Comparison of ENCODE assay signal across 8 cellular contexts in the genomic region with DNA sequence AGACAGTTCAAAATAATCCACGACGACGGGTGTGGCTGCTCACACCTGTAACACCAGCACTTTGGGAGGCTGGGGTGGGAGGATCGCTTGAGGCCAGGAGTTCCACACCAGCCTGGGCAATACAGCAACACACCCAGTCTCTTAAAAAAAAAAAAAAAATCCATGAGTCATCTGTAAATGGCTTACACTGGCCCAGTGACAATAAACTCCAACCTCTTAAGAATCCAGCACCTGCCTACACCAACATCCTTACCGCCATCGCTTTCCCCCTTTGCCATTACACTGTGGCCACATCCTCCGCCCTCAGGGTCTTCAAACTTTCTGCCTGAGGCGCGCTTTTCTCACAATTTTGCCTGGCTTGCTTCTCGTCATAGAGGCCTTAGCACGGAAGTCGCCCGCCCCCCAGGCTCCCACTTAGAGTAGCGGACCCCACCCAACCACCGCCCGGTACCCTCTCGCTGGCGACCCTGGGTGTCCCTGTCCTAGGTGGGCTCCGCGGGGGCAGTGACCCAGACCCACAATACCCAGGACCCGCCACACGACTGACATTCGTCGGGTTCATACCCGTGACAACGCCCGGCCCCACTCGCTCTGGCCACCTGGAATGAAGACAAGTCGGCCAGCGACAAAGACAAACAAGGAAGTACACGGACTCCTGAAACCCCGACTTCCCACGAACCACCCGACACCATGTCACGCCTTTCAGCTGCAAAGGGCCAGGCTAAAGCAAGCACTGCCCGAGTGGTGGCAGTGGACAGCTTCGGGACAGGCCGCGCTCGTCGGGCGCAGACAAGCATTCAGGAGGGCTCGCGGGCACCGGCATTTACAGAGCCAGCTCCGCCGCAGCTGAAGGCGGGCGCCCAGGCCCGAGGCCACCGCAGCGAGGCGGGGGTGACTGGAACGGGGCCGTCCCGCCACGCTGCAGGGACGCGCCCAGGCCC. TPM values are rescaled to one million over a fixed set of nuclear protein-coding genes. Genes with fewer than 3 reads are reported as not detected.
A peak's percentile ranks its signal among the peaks of the same experiment; 100 is the strongest.
DNase-seq lines count a peak whose midpoint lies in the region; TF ChIP-seq lines count a peak whose summit lies in the region.

No MANE protein-coding gene starts in this region.

- H3K27ac ChIP-seq in MM.1S (ENCODE audit: low read length): no peak overlapping the region

- peaks cover 31% of the 10 kb centered on the region for H3K4me1 Mint-ChIP-seq in activated T-helper 2 cell treated with anti-CD3 and anti-CD28 coated beads, Interferon-gamma antibody, Interleukin-2, Interleukin-4, amounts not matched to agents 10 μg/mL and 5 μg/mL and 100 μg/mL, durations not matched to agents 14 hours and 24 hours and 36 hours (ENCODE audit: low read depth)

- peak overlapping the region; percentile 52; the same call in 1 of the 2 replicates for H3K4me2 ChIP-seq in MM.1S (ENCODE audit: low read depth, low read length)

- peak overlapping the region; percentile 90 for H3K27ac Mint-ChIP-seq in activated T-helper 2 cell treated with anti-CD3 and anti-CD28 coated beads, Interferon-gamma antibody, Interleukin-2, Interleukin-4, amounts not matched to agents 10 μg/mL and 5 μg/mL and 100 μg/mL, durations not matched to agents 14 hours and 24 hours and 36 hours

- peak overlapping the region; percentile 60 for H3K9ac ChIP-seq in MM.1S (ENCODE audit: low read length)

- no peaks in the 10 kb centered on the region for H3K27me3 ChIP-seq in MM.1S (replicated peaks; ENCODE audit: insufficient read depth, low read length)

- H3K9me2 ChIP-seq in MM.1S (replicated peaks; ENCODE audit: insufficient read depth, low read length): no peaks in the 10 kb centered on the region

- no peaks in the 10 kb centered on the region for H3K27me3 Mint-ChIP-seq in activated T-helper 2 cell treated with anti-CD3 and anti-CD28 coated beads, Interferon-gamma antibody, Interleukin-2, Interleukin-4, amounts not matched to agents 10 μg/mL and 5 μg/mL and 100 μg/mL, durations not matched to agents 14 hours and 24 hours and 36 hours (ENCODE audit: low read depth)

- no peaks in the 10 kb centered on the region for H4K20me1 ChIP-seq in MM.1S (ENCODE audit: insufficient read depth, low read length)

- H3K9me3 Mint-ChIP-seq in activated T-helper 2 cell treated with anti-CD3 and anti-CD28 coated beads, Interferon-gamma antibody, Interleukin-2, Interleukin-4, amounts not matched to agents 10 μg/mL and 5 μg/mL and 100 μg/mL, durations not matched to agents 14 hours and 24 hours and 36 hours: no peaks in the 10 kb centered on the region

- no peaks in the 10 kb centered on the region for H3K4me1 ChIP-seq in MM.1S (ENCODE audit: low read length)

- no peak overlapping the region for H2AFZ ChIP-seq in MM.1S (ENCODE audit: low read length)

- H3K4me3 Mint-ChIP-seq in activated T-helper 2 cell treated with anti-CD3 and anti-CD28 coated beads, Interferon-gamma antibody, Interleukin-2, Interleukin-4, amounts not matched to agents 10 μg/mL and 5 μg/mL and 100 μg/mL, durations not matched to agents 14 hours and 24 hours and 36 hours (ENCODE audit: low read depth): peak overlapping the region; percentile 91

- no peaks in the 10 kb centered on the region for H3F3A ChIP-seq in MM.1S (ENCODE audit: insufficient read depth, low read length)

- H3K4me3 ChIP-seq in HFF-Myc (replicated peaks; ENCODE audit: low read depth, low read length) (peak overlapping the region; percentile 97), MM.1S (ENCODE audit: low read length) (peak overlapping the region; percentile 76)

- no peaks in the 10 kb centered on the region for H3K9me3 ChIP-seq in MM.1S (replicated peaks; ENCODE audit: insufficient read depth, low read length)

- TF ChIP-seq CTCF in HFF-Myc (IDR thresholded peaks at IDR 0.05; ENCODE audit: low read depth, low read length, missing control alignments): no peak
- no peak for TF ChIP-seq CTCF in MM.1S (IDR thresholded peaks at IDR 0.05; ENCODE audit: low read length)

- peak; percentile 69 for DNase-seq in stimulated activated naive CD4-positive, alpha-beta T cell treated with Interleukin-2 at 50 U/mL for 16 hours (lab: John Stamatoyannopoulos, UW)
- DNase-seq in stimulated activated naive CD4-positive, alpha-beta T cell (lab: John Stamatoyannopoulos, UW): no peak
- DNase-seq in HFF-Myc (ENCODE audit: extremely low read depth, low read depth) (no peak), MM.1S (no peak), glomerular visceral epithelial cell (ENCODE audit: extremely low spot score) (peak; percentile 46), pons (ENCODE audit: low spot score) (peak; percentile 16), KG1 (lab: John Stamatoyannopoulos, UW) (no peak)
- DNase-seq in activated T-helper 2 cell treated with anti-CD3 and anti-CD28 coated beads, Interferon-gamma antibody, Interleukin-2, Interleukin-4, amounts not matched to agents 10 μg/mL and 5 μg/mL and 100 μg/mL, durations not matched to agents 14 hours and 24 hours and 36 hours (ENCODE audit: low spot score): peak; percentile 19

- H3K36me3 Mint-ChIP-seq in activated T-helper 2 cell treated with anti-CD3 and anti-CD28 coated beads, Interferon-gamma antibody, Interleukin-2, Interleukin-4, amounts not matched to agents 10 μg/mL and 5 μg/mL and 100 μg/mL, durations not matched to agents 14 hours and 24 hours and 36 hours (ENCODE audit: low read depth): peaks cover 58% of the 10 kb centered on the region

- H3K79me2 ChIP-seq in MM.1S (ENCODE audit: low read length): peaks cover 27% of the 10 kb centered on the region

- no peaks in the 10 kb centered on the region for H3K36me3 ChIP-seq in MM.1S (replicated peaks; ENCODE audit: insufficient read depth, low read length)

- intact Hi-C loops in activated T-helper 2 cell treated with anti-CD3 and anti-CD28 coated beads, Interferon-gamma antibody, Interleukin-2, Interleukin-4, amounts not matched to agents 10 μg/mL and 5 μg/mL and 100 μg/mL, durations not matched to agents 14 hours and 24 hours and 36 hours (cut with micrococcal nuclease): loop anchor here (1.0 to 5.0 kb wide), 3 partner anchors 59 to 252 kb away; partner anchors contain the start of genes ANKLE2, CHFR and ZNF140

RNA-seq across cellular contexts. Expression of gene GOLGA3, which starts 0.6 kb away (rescaled TPM):
- total RNA-seq in activated T-helper 2 cell treated with anti-CD3 and anti-CD28 coated beads, Interferon-gamma antibody, Interleukin-2, Interleukin-4, amounts not matched to agents 10 μg/mL and 5 μg/mL and 100 μg/mL, durations not matched to agents 14 hours and 24 hours and 36 hours: 64.5 and 66.2 TPM in 2 replicates

RNA-seq across cellular contexts. Expression of gene CHFR, which starts 59.4 kb away (rescaled TPM):
- total RNA-seq in activated T-helper 2 cell treated with anti-CD3 and anti-CD28 coated beads, Interferon-gamma antibody, Interleukin-2, Interleukin-4, amounts not matched to agents 10 μg/mL and 5 μg/mL and 100 μg/mL, durations not matched to agents 14 hours and 24 hours and 36 hours: 55.0 and 59.9 TPM in 2 replicates

Comparison
In these comparisons a context has a peak if more than half of its experiments do, and no peak if none do; other contexts are left out.
1. DNase-seq: peak in stimulated activated naive CD4-positive, alpha-beta T cell treated with Interleukin-2 at 50 U/mL for 16 hours (single experiment), activated T-helper 2 cell treated with anti-CD3 and anti-CD28 coated beads, Interferon-gamma antibody, Interleukin-2, Interleukin-4, amounts not matched to agents 10 μg/mL and 5 μg/mL and 100 μg/mL, durations not matched to agents 14 hours and 24 hours and 36 hours (single experiment), glomerular visceral epithelial cell (single experiment) and pons (single experiment); none in stimulated activated naive CD4-positive, alpha-beta T cell (0 of 6), HFF-Myc (single experiment), MM.1S (single experiment) and KG1 (single experiment).